In genomic region chr18:59927246-59927825, GRCh38 we compare ENCODE assay signal across 1 cellular context.
A peak's percentile ranks its signal among the peaks of the same experiment; 100 is the strongest.
TF ChIP-seq lines count a peak whose summit lies in the region.

No MANE protein-coding gene starts in this region.

TF ChIP-seq in GM12878, 131 proteins besides CTCF, POLR2A, EP300 and RAD21 (continued from another document and continues in another):
- TF ChIP-seq ELK1 (IDR thresholded peaks at IDR 0.05; ENCODE audit: low read depth, low read length), result no peak
- TF ChIP-seq ZNF384 (IDR thresholded peaks at IDR 0.05; ENCODE audit: borderline replicate concordance, low read depth, low read length), result no peak
- TF ChIP-seq TAF1 (IDR thresholded peaks at IDR 0.05; ENCODE audit: borderline replicate concordance, low read depth, low read length), result no peak
- TF ChIP-seq NFIC (IDR thresholded peaks at IDR 0.05; ENCODE audit: low read depth, low read length), result peak; percentile 99
- no peak for TF ChIP-seq SUZ12 (IDR thresholded peaks at IDR 0.05; ENCODE audit: unreplicated experiment)
- TF ChIP-seq ZNF274 (IDR thresholded peaks at IDR 0.05; ENCODE audit: insufficient read depth, insufficient read length), result no peak
- no peak for TF ChIP-seq SREBF1 (IDR thresholded peaks at IDR 0.05; ENCODE audit: low read length)
- TF ChIP-seq NRF1 (conservative IDR thresholded peaks at IDR 0.05; ENCODE audit: low read depth, low read length), result no peak
- TF ChIP-seq NBN (IDR thresholded peaks at IDR 0.05), result peak; percentile 68; the same call in 1 of the 2 replicates
- TF ChIP-seq RFX5 (IDR thresholded peaks at IDR 0.05; ENCODE audit: low read depth, low read length), result no peak
- TF ChIP-seq GABPA (IDR thresholded peaks at IDR 0.05; ENCODE audit: low read depth), result peak; percentile 66; the same call in 1 of the 2 replicates
- TF ChIP-seq HDAC6 (IDR thresholded peaks at IDR 0.05; ENCODE audit: unreplicated experiment), result no peak
- no peak for TF ChIP-seq GATAD2B (conservative IDR thresholded peaks at IDR 0.05; ENCODE audit: low read depth)
- TF ChIP-seq NFXL1 (IDR thresholded peaks at IDR 0.05; ENCODE audit: borderline replicate concordance), result no peak
- peak; percentile 94 to 95 for TF ChIP-seq IKZF2 (IDR thresholded peaks at IDR 0.05)
- peak; percentile 66 for TF ChIP-seq USF1 (IDR thresholded peaks at IDR 0.05; ENCODE audit: borderline replicate concordance, extremely low read length, insufficient read depth, low read depth, low read length)
- 0 out of 2 replicates have a peak, but pooled peaks have one; percentile 50 for TF ChIP-seq YY1 (IDR thresholded peaks at IDR 0.05; ENCODE audit: low read depth, low read length)
- TF ChIP-seq IRF5 (IDR thresholded peaks at IDR 0.05; ENCODE audit: borderline replicate concordance), result no peak
- no peak for TF ChIP-seq SUPT20H (IDR thresholded peaks at IDR 0.05; ENCODE audit: borderline replicate concordance, control insufficient read depth, low read depth, low read length)
- TF ChIP-seq KAT2A (conservative IDR thresholded peaks at IDR 0.05; ENCODE audit: control insufficient read depth, low read depth, low read length), result no peak
- TF ChIP-seq CBFB (IDR thresholded peaks at IDR 0.05; ENCODE audit: low read depth), result no peak
- TF ChIP-seq RBBP5 (conservative IDR thresholded peaks at IDR 0.05), result no peak
- TF ChIP-seq EGR1 (IDR thresholded peaks at IDR 0.05; ENCODE audit: borderline replicate concordance in 1 of 2, low read depth in 2 of 2, low read length in 2 of 2), result no peak
- no peak for TF ChIP-seq SRF (IDR thresholded peaks at IDR 0.05; ENCODE audit: low read depth in 2 of 2, low read length in 2 of 2)
- peak; percentile 69 for TF ChIP-seq SP1 (IDR thresholded peaks at IDR 0.05; ENCODE audit: low read depth, low read length)
- no peak for TF ChIP-seq HDGF (IDR thresholded peaks at IDR 0.05)
- TF ChIP-seq ZBTB40 (IDR thresholded peaks at IDR 0.05; ENCODE audit: borderline replicate concordance), result no peak
- TF ChIP-seq SMC3 (IDR thresholded peaks at IDR 0.05; ENCODE audit: borderline replicate concordance, low read length), result peak; percentile 21; the same call in 1 of the 2 replicates
- no peak for TF ChIP-seq MXI1 (IDR thresholded peaks at IDR 0.05; ENCODE audit: low read depth, low read length)
- no peak; the same call in none of the 2 replicates for TF ChIP-seq TCF12 (IDR thresholded peaks at IDR 0.05; ENCODE audit: low read depth, low read length)
- TF ChIP-seq WRNIP1 (IDR thresholded peaks at IDR 0.05; ENCODE audit: borderline replicate concordance, low read depth, low read length), result no peak
- TF ChIP-seq ATF7 (IDR thresholded peaks at IDR 0.05; ENCODE audit: low read depth), result peak; percentile 53
- no peak for TF ChIP-seq KLF5 (IDR thresholded peaks at IDR 0.05; ENCODE audit: partially characterized antibody)
- TF ChIP-seq EZH2 (IDR thresholded peaks at IDR 0.05; ENCODE audit: borderline replicate concordance, control insufficient read depth, low read depth, low read length), result no peak
- TF ChIP-seq POLR2AphosphoS2 (IDR thresholded peaks at IDR 0.05; ENCODE audit: low read depth, low read length), result no peak
- TF ChIP-seq FOS (IDR thresholded peaks at IDR 0.05; ENCODE audit: borderline replicate concordance, extremely low read depth, insufficient read length), result no peak
- peak; percentile 84 for TF ChIP-seq MEF2B (IDR thresholded peaks at IDR 0.05; ENCODE audit: partially characterized antibody, poor library complexity, severe bottlenecking)
- TF ChIP-seq TCF3 (IDR thresholded peaks at IDR 0.05; ENCODE audit: borderline replicate concordance, insufficient read depth, low read depth, low read length), result peak; percentile 66; the same call in 1 of the 2 replicates
- TF ChIP-seq BACH1 (IDR thresholded peaks at IDR 0.05; ENCODE audit: borderline replicate concordance), result no peak
- no peak for TF ChIP-seq IRF3 (IDR thresholded peaks at IDR 0.05)
- TF ChIP-seq MEF2A (IDR thresholded peaks at IDR 0.05; ENCODE audit: insufficient read depth, low read depth, low read length), result peak; percentile 94
- TF ChIP-seq ASH2L (IDR thresholded peaks at IDR 0.05; ENCODE audit: borderline replicate concordance, low read depth), result no peak
- peak; percentile 33 for TF ChIP-seq CUX1 (IDR thresholded peaks at IDR 0.05; ENCODE audit: insufficient replicate concordance, low read depth, low read length)
- TF ChIP-seq RAD51 (IDR thresholded peaks at IDR 0.05), result peak; percentile 85
- no peak for TF ChIP-seq ZNF592 (IDR thresholded peaks at IDR 0.05)
- peak; percentile 59; the same call in 1 of the 2 replicates for TF ChIP-seq STAT3 (IDR thresholded peaks at IDR 0.05; ENCODE audit: low read depth, low read length)
- TF ChIP-seq YBX1 (IDR thresholded peaks at IDR 0.05), result no peak
- 0 out of 2 replicates have a peak, but pooled peaks have one; percentile 13 for TF ChIP-seq TBL1XR1 (IDR thresholded peaks at IDR 0.05; ENCODE audit: low read depth, low read length)
- peak; percentile 90 for TF ChIP-seq IKZF1 (conservative IDR thresholded peaks at IDR 0.05)
- TF ChIP-seq BHLHE40 (IDR thresholded peaks at IDR 0.05; ENCODE audit: borderline replicate concordance in 1 of 2, low read depth in 2 of 2, low read length in 1 of 2), result peak; percentile 65 to 77; a peak in 3 of 4 replicates
- TF ChIP-seq SPI1 (IDR thresholded peaks at IDR 0.05; ENCODE audit: borderline replicate concordance, insufficient read depth, low read depth, low read length), result peak; percentile 68; the same call in 1 of the 2 replicates
